In genomic region chr7:7957513-7957912, GRCh38 we compare ENCODE assay signal across 24 cellular contexts.
"Had no signal": no experiment of that assay in that cellular context is flagged by ENCODE, and none has a peak within 500 bp of the region (broad histone marks: within the 10 kb centered on the region; RNA-seq: fewer than 3 reads in every experiment).

No MANE protein-coding gene starts in this region.

- H3K4me1 Mint-ChIP-seq: central memory CD8-positive, alpha-beta T cell; nephron had no signal

- H3K4me1 ChIP-seq: left ventricle myocardium inferior, prostate gland, stomach, tibial artery had no signal

- H3K4me3 Mint-ChIP-seq: activated naive CD8-positive, alpha-beta T cell; central memory CD8-positive, alpha-beta T cell; nephron; stimulated activated naive B cell treated with anti-CD40 and anti-IgM and Interleukin-4, amounts not matched to agents 10 μg/mL and 1 μg/mL and 100 μg/mL, for 72 hours had no signal

- ATAC-seq: sciatic nerve; stimulated activated naive B cell treated with anti-CD40 and anti-IgM and Interleukin-4, amounts not matched to agents 10 μg/mL and 1 μg/mL and 100 μg/mL, for 72 hours had no signal

- DNase-seq: activated CD4-positive, alpha-beta T cell treated with anti-CD3 and anti-CD28 coated beads for 4 hours; activated CD4-positive, alpha-beta T cell treated with anti-CD3 and anti-CD28 coated beads, Interleukin-2, amount 50 U/mL, for 48 hours; activated CD4-positive, CD25-positive, alpha-beta regulatory T cell; activated CD8-positive, alpha-beta memory T cell treated with anti-CD3 and anti-CD28 coated beads for 24 hours; activated effector memory CD4-positive, alpha-beta T cell treated with Interleukin-2 at 50 U/mL for 16 hours; activated naive CD4-positive, alpha-beta T cell treated with Interleukin-2 at 50 U/mL for 16 hours; anterior cingulate cortex; dermis blood vessel endothelial cell; effector CD4-positive, alpha-beta T cell; esophagus squamous epithelium; foreskin melanocyte; kidney glomerular epithelial cell; left ventricle myocardium inferior; retina; stimulated activated CD4-positive, alpha-beta T cell treated with anti-CD3 and anti-CD28 coated beads, Interleukin-1b, Interleukin-23, amount 100 ng/mL, for 48 hours; stimulated activated naive B cell treated with anti-CD40 and anti-IgM and Interleukin-4, amounts not matched to agents 10 μg/mL and 1 μg/mL and 100 μg/mL, for 72 hours; stomach; tibial artery had no signal

- H3K27ac Mint-ChIP-seq: activated naive CD8-positive, alpha-beta T cell; nephron; stimulated activated naive B cell treated with anti-CD40 and anti-IgM and Interleukin-4, amounts not matched to agents 10 μg/mL and 1 μg/mL and 100 μg/mL, for 72 hours had no signal

- H3K27me3 ChIP-seq: esophagus squamous epithelium, stomach, tibial artery had no signal

- H3K36me3 Mint-ChIP-seq: activated naive CD8-positive, alpha-beta T cell; stimulated activated naive B cell treated with anti-CD40 and anti-IgM and Interleukin-4, amounts not matched to agents 10 μg/mL and 1 μg/mL and 100 μg/mL, for 72 hours had no signal

- H3K27ac ChIP-seq: esophagus squamous epithelium, left ventricle myocardium inferior, prostate gland, stomach, tibial artery had no signal

- H3K9me3 Mint-ChIP-seq: central memory CD8-positive, alpha-beta T cell; nephron; stimulated activated naive B cell treated with anti-CD40 and anti-IgM and Interleukin-4, amounts not matched to agents 10 μg/mL and 1 μg/mL and 100 μg/mL, for 72 hours had no signal

- H3K27me3 Mint-ChIP-seq: activated naive CD8-positive, alpha-beta T cell; central memory CD8-positive, alpha-beta T cell; stimulated activated naive B cell treated with anti-CD40 and anti-IgM and Interleukin-4, amounts not matched to agents 10 μg/mL and 1 μg/mL and 100 μg/mL, for 72 hours had no signal

- H3K36me3 ChIP-seq: esophagus squamous epithelium, left ventricle myocardium inferior, prostate gland, stomach, tibial artery had no signal

- H3K4me3 ChIP-seq: esophagus squamous epithelium, left ventricle myocardium inferior, prostate gland, smooth muscle cell, stomach, tibial artery had no signal

- H3K9me3 ChIP-seq: esophagus squamous epithelium, left ventricle myocardium inferior, prostate gland, stomach, tibial artery had no signal
